28 cellular contexts compared by ENCODE assay signal in genomic region chr1:202664083-202664482, GRCh38. TPM values are rescaled to one million over a fixed set of nuclear protein-coding genes. Genes with fewer than 3 reads are reported as not detected.
DNase-seq lines count a peak whose midpoint lies in the region; FAIRE-seq and TF ChIP-seq lines count a peak whose summit lies in the region.
"Had no signal": no experiment of that assay in that cellular context is flagged by ENCODE, and none has a peak within 500 bp of the region (broad histone marks: within the 10 kb centered on the region; RNA-seq: fewer than 3 reads in every experiment).

No MANE protein-coding gene starts in this region.

- CTCF ChIA-PET in endothelial cell of umbilical vein (lab: Charles Lee): interaction anchor here (1.0 kb wide), 1 partner anchor 56 kb away, joined by 4 read pairs; no protein-coding TSS in a partner anchor

- H4K20me1 ChIP-seq in endothelial cell of umbilical vein (replicated peaks; ENCODE audit: control insufficient read depth, extremely low read depth, insufficient read depth, low read length): no peaks in the 10 kb centered on the region

- DNase-seq in HCEC 1CT (peak; percentile 23), RKO (ENCODE audit: low spot score) (peak; percentile 14), endothelial cell of umbilical vein (ENCODE audit: low read depth, low spot score) (peak; percentile 44), skeletal muscle cell (ENCODE audit: low read depth) (peak; percentile 10), cerebellar cortex (ENCODE audit: low spot score) (no peak), COR-L47 (lab: John Stamatoyannopoulos, UW) (no peak), NCI-H446 treated with DMSO at 0.1 percent for 48 hours (lab: John Stamatoyannopoulos, UW) (no peak)
- DNase-seq: activated CD4-positive, alpha-beta T cell treated with anti-CD3 and anti-CD28 coated beads, Interleukin-2, amount 50 U/mL, for 48 hours; activated CD4-positive, CD25-positive, alpha-beta regulatory T cell treated with anti-CD3 and anti-CD28 coated beads, Interleukin-2, amount 50 U/mL, for 72 hours; activated T-cell treated with anti-CD3 and anti-CD28 coated beads, Interleukin-2, amount 50 U/mL, for 48 hours; BE2C; left ventricle myocardium inferior; MM.1S; NCI-H1417 treated with DMSO at 0.1 percent for 48 hours; NCI-H2029 treated with DMSO at 0.1 percent for 48 hours; NCI-H526 treated with DMSO at 0.1 percent for 48 hours; NK-92 treated with Interleukin-12 subunit alpha and Interleukin-12 subunit beta, amount 100 ng/mL, for 24 hours; pancreas; stimulated activated CD4-positive, alpha-beta T cell treated with anti-CD3 and anti-CD28 coated beads, Interleukin-1b, Interleukin-23, amount 100 ng/mL, for 48 hours; T-helper 2 cell; uterus had no signal

- peak; percentile 82 for FAIRE-seq in endothelial cell of umbilical vein (lab: Jason Lieb, UNC)
- FAIRE-seq: endometrium, islet of Langerhans, pancreas had no signal

- no peaks in the 10 kb centered on the region for H3K79me2 ChIP-seq in endothelial cell of umbilical vein (ENCODE audit: control insufficient read depth, insufficient read depth, low read length)

- intact Hi-C loops in endothelial cell of umbilical vein (cut with micrococcal nuclease): loop anchor here (5.0 kb wide), 1 partner anchor 53 kb away; no protein-coding TSS in a partner anchor

- H3K27ac ChIP-seq in endothelial cell of umbilical vein (ENCODE audit: insufficient read depth, low read depth, low read length): no peak overlapping the region
- H3K27ac ChIP-seq: ascending aorta, left ventricle myocardium inferior, pancreas, uterus had no signal

- H3K9ac ChIP-seq in endothelial cell of umbilical vein (replicated peaks; ENCODE audit: extremely low read depth, insufficient read depth, low read length): no peak overlapping the region

- no peaks in the 10 kb centered on the region for H3K36me3 ChIP-seq in endothelial cell of umbilical vein (ENCODE audit: control insufficient read depth in 2 of 2, extremely low read depth in 1 of 2, insufficient read depth in 2 of 2, low read length in 2 of 2)
- H3K36me3 ChIP-seq: ascending aorta, BE2C, left ventricle myocardium inferior, pancreas, uterus had no signal

- POLR2A ChIA-PET in endothelial cell of umbilical vein (lab: Charles Lee): no interaction called here

- no peak overlapping the region for H3K4me2 ChIP-seq in endothelial cell of umbilical vein (ENCODE audit: insufficient read depth, low read length)

- no peak for TF ChIP-seq POLR2A in endothelial cell of umbilical vein (IDR thresholded peaks at IDR 0.05; ENCODE audit: low read depth, low read length)

- H3K9me1 ChIP-seq in endothelial cell of umbilical vein (replicated peaks; ENCODE audit: control insufficient read depth, extremely low read depth, insufficient read depth, low read length): no peaks in the 10 kb centered on the region

- H3K4me1 ChIP-seq in endothelial cell of umbilical vein (ENCODE audit: control insufficient read depth, extremely low read depth, insufficient read depth, low read length): peaks cover 6% of the 10 kb centered on the region
- H3K4me1 ChIP-seq: ascending aorta, left ventricle myocardium inferior, pancreas, uterus had no signal

- no peak overlapping the region for H3K4me3 ChIP-seq in endothelial cell of umbilical vein (replicated peaks in 1 of 3; ENCODE audit: insufficient read depth in 1 of 3, low read depth in 1 of 3, low read length in 3 of 3)
- no peak overlapping the region for H3K4me3 ChIP-seq in skeletal muscle cell (ENCODE audit: low read depth, low read length)
- H3K4me3 ChIP-seq: ascending aorta, dorsolateral prefrontal cortex, left ventricle myocardium inferior, pancreas, uterus had no signal

- no peaks in the 10 kb centered on the region for H3K9me3 ChIP-seq in endothelial cell of umbilical vein (replicated peaks; ENCODE audit: control insufficient read depth, insufficient read depth, low read length)
- H3K9me3 ChIP-seq: ascending aorta, BE2C, left ventricle myocardium inferior, pancreas, uterus had no signal

- dilution Hi-C loops in endothelial cell of umbilical vein (cut with MboI; ENCODE audit: extremely low pct_ligation_motif_present, low sequenced_read_pairs): no loop called here

- no peak overlapping the region for H2AFZ ChIP-seq in endothelial cell of umbilical vein (ENCODE audit: low read depth, low read length)

- no TSS peak for BruUV-seq in endothelial cell of umbilical vein (replicated peaks; lab: Mats Ljungman, UMichigan)

- no peak for TF ChIP-seq CTCF in endothelial cell of umbilical vein (IDR thresholded peaks at IDR 0.05; ENCODE audit: extremely low read depth in 1 of 2, insufficient read depth in 1 of 2, low read depth in 1 of 2, low read length in 2 of 2)

- peaks cover 5 to 6% of the 10 kb centered on the region in 2 experiments for H3K27me3 ChIP-seq in endothelial cell of umbilical vein (ENCODE audit: control insufficient read depth in 2 of 2, insufficient read depth in 2 of 2, low read length in 2 of 2)
- H3K27me3 ChIP-seq: ascending aorta, BE2C, uterus had no signal

TF ChIP-seq in endothelial cell of umbilical vein, 7 proteins besides CTCF, POLR2A, EP300 and RAD21:
- TF ChIP-seq JUN (IDR thresholded peaks at IDR 0.05; ENCODE audit: borderline replicate concordance, insufficient read depth, insufficient read length, low read depth): peak; percentile 65
- TF ChIP-seq FOS (IDR thresholded peaks at IDR 0.05; ENCODE audit: borderline replicate concordance, insufficient read depth, low read length): peak; percentile 87
- TF ChIP-seq, protein P1, sequence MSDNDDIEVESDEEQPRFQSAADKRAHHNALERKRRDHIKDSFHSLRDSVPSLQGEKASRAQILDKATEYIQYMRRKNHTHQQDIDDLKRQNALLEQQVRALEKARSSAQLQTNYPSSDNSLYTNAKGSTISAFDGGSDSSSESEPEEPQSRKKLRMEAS (IDR thresholded peaks at IDR 0.05; ENCODE audit: insufficient read depth, insufficient read length): no peak

RNA-seq across cellular contexts. Expression of gene SYT2, which starts 46.2 kb away (rescaled TPM):
- not detected in 2 replicates for total RNA-seq in endothelial cell of umbilical vein
- polyA plus RNA-seq in endothelial cell of umbilical vein: not detected in 2 replicates
- not detected in 2 replicates for polyA plus RNA-seq in endothelial cell of umbilical vein (2011; cell fraction: cytosol; rRNA removed)
- not detected in 2 replicates for polyA plus RNA-seq in endothelial cell of umbilical vein (2011; cell fraction: nucleus; rRNA removed)
- polyA plus RNA-seq in endothelial cell of umbilical vein (2012): 0.03 TPM in 1 of 2 replicates, not detected in the other
- polyA minus RNA-seq in endothelial cell of umbilical vein: 0.02 and 0.05 TPM in 2 replicates
- not detected for polyA minus RNA-seq in endothelial cell of umbilical vein (2011; cell fraction: cytosol; rRNA and poly(A)+ RNA removed)
- polyA minus RNA-seq in endothelial cell of umbilical vein (2011; cell fraction: nucleus; rRNA and poly(A)+ RNA removed): not detected in 2 replicates
- total RNA-seq: ascending aorta, fibroblast of lung, left ventricle myocardium inferior, mesenteric fat pad, Right ventricle myocardium inferior had no signal

Comparison
In these comparisons a context has a peak if more than half of its experiments do, and no peak if none do; other contexts are left out.
1. DNase-seq: peak in HCEC 1CT (single experiment), RKO (single experiment), endothelial cell of umbilical vein (single experiment) and skeletal muscle cell (single experiment); none in cerebellar cortex (single experiment), COR-L47 (single experiment) and NCI-H446 treated with DMSO at 0.1 percent for 48 hours (single experiment).